Comparison of ENCODE assay signal across 2 cellular contexts in genomic region chrX:103730746-103731508, GRCh38.
TF ChIP-seq lines count a peak whose summit lies in the region.

No MANE protein-coding gene starts in this region.

TF ChIP-seq in K562, 482 proteins besides CTCF, POLR2A, EP300 and RAD21:
- TF ChIP-seq ATF7 (IDR thresholded peaks at IDR 0.05) (peak; percentile 66; the same call in 1 of the 2 replicates), ATF3 (IDR thresholded peaks at IDR 0.05) (peak; percentile 35; the same call in 1 of the 2 replicates), ATF3 (CRISPR knock-in tag; conservative IDR thresholded peaks at IDR 0.05) (no peak)
- TF ChIP-seq, protein P1, sequence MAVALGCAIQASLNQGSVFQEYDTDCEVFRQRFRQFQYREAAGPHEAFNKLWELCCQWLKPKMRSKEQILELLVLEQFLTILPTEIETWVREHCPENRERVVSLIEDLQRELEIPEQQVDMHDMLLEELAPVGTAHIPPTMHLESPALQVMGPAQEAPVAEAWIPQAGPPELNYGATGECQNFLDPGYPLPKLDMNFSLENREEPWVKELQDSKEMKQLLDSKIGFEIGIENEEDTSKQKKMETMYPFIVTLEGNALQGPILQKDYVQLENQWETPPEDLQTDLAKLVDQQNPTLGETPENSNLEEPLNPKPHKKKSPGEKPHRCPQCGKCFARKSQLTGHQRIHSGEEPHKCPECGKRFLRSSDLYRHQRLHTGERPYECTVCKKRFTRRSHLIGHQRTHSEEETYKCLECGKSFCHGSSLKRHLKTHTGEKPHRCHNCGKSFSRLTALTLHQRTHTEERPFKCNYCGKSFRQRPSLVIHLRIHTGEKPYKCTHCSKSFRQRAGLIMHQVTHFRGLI (CRISPR knock-in tag; IDR thresholded peaks at IDR 0.05), result no peak

TF ChIP-seq in HEK293T, 16 proteins besides CTCF, POLR2A, EP300 and RAD21:
- no peak for TF ChIP-seq SP1 (IDR thresholded peaks at IDR 0.05)
- TF ChIP-seq TARDBP (IDR thresholded peaks at IDR 0.05), result no peak
- TF ChIP-seq PKNOX1 (IDR thresholded peaks at IDR 0.05), result no peak
